Comparison of ENCODE assay signal across 8 cellular contexts in genomic region chr1:45491464-45492260, GRCh38. TPM values are rescaled to one million over a fixed set of nuclear protein-coding genes. Genes with fewer than 3 reads are reported as not detected.
DNase-seq lines count a peak whose midpoint lies in the region; ATAC-seq and TF ChIP-seq lines count a peak whose summit lies in the region.

No MANE protein-coding gene starts in this region.

- peaks cover 11% of the 10 kb centered on the region for H3K4me1 Mint-ChIP-seq in activated naive CD8-positive, alpha-beta T cell treated with anti-CD3 and anti-CD28 coated beads for 36 hours

- H3K9me3 Mint-ChIP-seq in activated naive CD8-positive, alpha-beta T cell treated with anti-CD3 and anti-CD28 coated beads for 36 hours = no peaks in the 10 kb centered on the region

- H3K27ac Mint-ChIP-seq in activated naive CD8-positive, alpha-beta T cell treated with anti-CD3 and anti-CD28 coated beads for 36 hours = no peak overlapping the region

- H3K27me3 ChIP-seq in DOHH2 (ENCODE audit: control insufficient read depth, low read length) (peaks cover 10% of the 10 kb centered on the region), RWPE2 (ENCODE audit: insufficient read depth, poor library complexity, severe bottlenecking) (no peaks in the 10 kb centered on the region), right cardiac atrium (ENCODE audit: control insufficient read depth, insufficient read depth) (no peaks in the 10 kb centered on the region), skeletal muscle tissue (ENCODE audit: control insufficient read depth in 3 of 3, insufficient read depth in 3 of 3, low read length in 3 of 3) (no peaks in the 10 kb centered on the region)

- intact Hi-C loops in right cardiac atrium (cut with DNase I) = loop anchor here (2.0 to 10.0 kb wide), 4 partner anchors 131 to 747 kb away; partner anchors contain the start of genes HECTD3 (in 2 of the 4) and UROD (in 2 of the 4)

- H3K36me3 Mint-ChIP-seq in activated naive CD8-positive, alpha-beta T cell treated with anti-CD3 and anti-CD28 coated beads for 36 hours = peaks cover 2% of the 10 kb centered on the region

- no peak overlapping the region for H3K27ac ChIP-seq in DOHH2 (ENCODE audit: low read depth, low read length)
- H3K27ac ChIP-seq in RWPE2 (ENCODE audit: poor library complexity, severe bottlenecking) = no peak overlapping the region
- H3K27ac ChIP-seq in right cardiac atrium (ENCODE audit: low read length) = no peak overlapping the region
- peak overlapping the region; percentile 69 for H3K27ac ChIP-seq in skeletal muscle tissue (ENCODE audit: low read depth, low read length)

- H3K4me3 ChIP-seq in DOHH2 (ENCODE audit: low read length) (peak overlapping the region; percentile 79), RWPE2 (ENCODE audit: severe bottlenecking) (peak overlapping the region; percentile 14), right cardiac atrium (ENCODE audit: low read length) (peak overlapping the region; percentile 67), skeletal muscle tissue (ENCODE audit: low read length in 3 of 3) (peak overlapping the region; percentile 82 to 97 (median 94))

- no peaks in the 10 kb centered on the region for H3K27me3 Mint-ChIP-seq in activated naive CD8-positive, alpha-beta T cell treated with anti-CD3 and anti-CD28 coated beads for 36 hours

- H3K4me2 ChIP-seq in DOHH2 (ENCODE audit: low read length) = peak overlapping the region; percentile 87

- no peaks in the 10 kb centered on the region for H3K36me3 ChIP-seq in DOHH2 (ENCODE audit: control insufficient read depth, low read length)
- no peaks in the 10 kb centered on the region for H3K36me3 ChIP-seq in RWPE2 (ENCODE audit: low read depth)
- H3K36me3 ChIP-seq in skeletal muscle tissue (ENCODE audit: control insufficient read depth in 3 of 3, insufficient read depth in 3 of 3, low read length in 3 of 3) = no peaks in the 10 kb centered on the region

- TF ChIP-seq CTCF in DOHH2 (IDR thresholded peaks at IDR 0.05; ENCODE audit: low read depth, low read length, poor library complexity, severe bottlenecking) = no peak
- no peak for TF ChIP-seq CTCF in RWPE2 (IDR thresholded peaks at IDR 0.05; ENCODE audit: poor library complexity, severe bottlenecking)

- H3K9me2 ChIP-seq in DOHH2 (replicated peaks; ENCODE audit: control insufficient read depth, low read length) = no peaks in the 10 kb centered on the region

- H3K9me3 ChIP-seq in DOHH2 (ENCODE audit: control insufficient read depth, insufficient read depth, low read length) = no peaks in the 10 kb centered on the region
- H3K9me3 ChIP-seq in RWPE2 (ENCODE audit: severe bottlenecking) = no peaks in the 10 kb centered on the region
- H3K9me3 ChIP-seq in right cardiac atrium (ENCODE audit: control insufficient read depth, low read length) = no peaks in the 10 kb centered on the region
- H3K9me3 ChIP-seq in skeletal muscle tissue (ENCODE audit: control insufficient read depth in 3 of 3, low read length in 3 of 3) = no peaks in the 10 kb centered on the region

- peak overlapping the region in 2 of 3 donors; percentile 38 to 94 for H3K9ac ChIP-seq in skeletal muscle tissue (ENCODE audit: low read depth in 1 of 3, low read length in 3 of 3)

- no peaks in the 10 kb centered on the region; the same call in 1 of the 2 replicates for H3K79me2 ChIP-seq in DOHH2 (ENCODE audit: control insufficient read depth, low read length)

- H3K4me3 Mint-ChIP-seq in activated naive CD8-positive, alpha-beta T cell treated with anti-CD3 and anti-CD28 coated beads for 36 hours = no peak overlapping the region

- H3F3A ChIP-seq in DOHH2 (ENCODE audit: control insufficient read depth, insufficient read depth) = 0 out of 2 replicates have a peak, but pooled peaks cover 7% of the 10 kb centered on the region

- no peak for ATAC-seq in RWPE2 (ENCODE audit: low read depth)
- no peak for ATAC-seq in right cardiac atrium

- DNase-seq in RWPE2 (ENCODE audit: low spot score) (no peak), right cardiac atrium (no peak), hippocampal formation (lab: John Stamatoyannopoulos, UW) (no peak), H4 (ENCODE audit: low spot score) (no peak)
- DNase-seq in activated naive CD8-positive, alpha-beta T cell treated with anti-CD3 and anti-CD28 coated beads for 36 hours = no peak
- no peak for DNase-seq in activated CD8-positive, alpha-beta memory T cell treated with anti-CD3 and anti-CD28 coated beads, Interleukin-2, amount 50 U/mL, for 48 hours

- 50% methylated on average over 19 of the region's 19 CpGs for WGBS in right cardiac atrium

- no peaks in the 10 kb centered on the region; the same call in 1 of the 2 replicates for H4K20me1 ChIP-seq in DOHH2 (ENCODE audit: control insufficient read depth, insufficient read depth, low read depth, low read length)

- peaks cover 32% of the 10 kb centered on the region for H3K4me1 ChIP-seq in DOHH2 (ENCODE audit: control insufficient read depth, low read length)
- H3K4me1 ChIP-seq in RWPE2 (ENCODE audit: insufficient read depth, poor library complexity, severe bottlenecking) = no peaks in the 10 kb centered on the region
- peaks cover 2% of the 10 kb centered on the region for H3K4me1 ChIP-seq in right cardiac atrium (ENCODE audit: control insufficient read depth, insufficient read depth, low read length)
- H3K4me1 ChIP-seq in skeletal muscle tissue (ENCODE audit: control insufficient read depth in 3 of 3, insufficient read depth in 3 of 3, low read length in 3 of 3) = peaks cover 9 to 33% (median 10%) of the 10 kb centered on the region in 3 donors

RNA-seq across cellular contexts. Expression of gene TESK2, which starts 0.7 kb away (rescaled TPM):
- total RNA-seq in right cardiac atrium (1 to 10 TPM; 1.6 to 4.7 (median 4.2) TPM), skeletal muscle tissue (2.6 TPM)
- polyA plus RNA-seq in right cardiac atrium = 1.6 TPM
- 1.5 and 2.7 TPM in 2 replicates for total RNA-seq in H4 (2014; rRNA removed; shearing (Covaris generic))
- 1 to 10 TPM; 2.4 to 2.9 TPM for total RNA-seq in activated naive CD8-positive, alpha-beta T cell treated with anti-CD3 and anti-CD28 coated beads for 36 hours

RNA-seq across cellular contexts. Expression of gene CCDC163, which starts 8.2 kb away (rescaled TPM):
- 10 to 100 TPM in 2 of 4 donors, 1 to 10 TPM in 2; 2.5 to 13.9 (median 11.0) TPM for total RNA-seq in right cardiac atrium
- 7.3 TPM for polyA plus RNA-seq in right cardiac atrium
- total RNA-seq in skeletal muscle tissue = not detected
- 1.8 and 3.9 TPM in 2 replicates for total RNA-seq in H4 (2014; rRNA removed; shearing (Covaris generic))
- total RNA-seq in activated naive CD8-positive, alpha-beta T cell treated with anti-CD3 and anti-CD28 coated beads for 36 hours = 1 to 10 TPM; 5.2 to 5.5 TPM

RNA-seq across cellular contexts. Expression of gene MMACHC, which starts 8.4 kb away (rescaled TPM):
- total RNA-seq in right cardiac atrium = 10 to 100 TPM; 15.7 to 32.0 (median 26.2) TPM
- polyA plus RNA-seq in right cardiac atrium = 12.8 TPM
- total RNA-seq in skeletal muscle tissue = 2.1 TPM
- total RNA-seq in H4 (2014; rRNA removed; shearing (Covaris generic)) = 3.2 TPM in 2 replicates
- 10 to 100 TPM; 10.3 to 10.5 TPM for total RNA-seq in activated naive CD8-positive, alpha-beta T cell treated with anti-CD3 and anti-CD28 coated beads for 36 hours

RNA-seq across cellular contexts. Expression of gene PRDX1, which starts 30.0 kb away (rescaled TPM):
- total RNA-seq in right cardiac atrium (100 to 1,000 TPM; 548 to 884 (median 710) TPM), skeletal muscle tissue (213 TPM)
- polyA plus RNA-seq in right cardiac atrium = 1,153 TPM
- 2,740 and 3,006 TPM in 2 replicates for total RNA-seq in H4 (2014; rRNA removed; shearing (Covaris generic))
- 100 to 1,000 TPM; 746 to 755 TPM for total RNA-seq in activated naive CD8-positive, alpha-beta T cell treated with anti-CD3 and anti-CD28 coated beads for 36 hours

RNA-seq across cellular contexts. Expression of gene AKR1A1, which starts 59.0 kb away (rescaled TPM):
- 100 to 1,000 TPM in 1 of 4 donors, 10 to 100 TPM in 3; 67.3 to 106 (median 90.7) TPM for total RNA-seq in right cardiac atrium
- polyA plus RNA-seq in right cardiac atrium = 75.0 TPM
- 93.9 TPM for total RNA-seq in skeletal muscle tissue
- total RNA-seq in H4 (2014; rRNA removed; shearing (Covaris generic)) = 195 and 202 TPM in 2 replicates
- 100 to 1,000 TPM; 181 to 203 TPM for total RNA-seq in activated naive CD8-positive, alpha-beta T cell treated with anti-CD3 and anti-CD28 coated beads for 36 hours

Comparison
In these comparisons a context has a peak if more than half of its experiments do, and no peak if none do; other contexts are left out.
1. H3K4me3 ChIP-seq: peak in every context shown above with its lines; median percentile 94 in skeletal muscle tissue; 79 in DOHH2; 67 in right cardiac atrium; 14 in RWPE2.